Comparison of ENCODE assay signal across 11 cellular contexts in genomic region chr1:19395678-19396192, GRCh38.
DNase-seq lines count a peak whose midpoint lies in the region; ATAC-seq and TF ChIP-seq lines count a peak whose summit lies in the region.
"Had no signal": no experiment of that assay in that cellular context is flagged by ENCODE, and none has a peak within 500 bp of the region (broad histone marks: within the 10 kb centered on the region; RNA-seq: fewer than 3 reads in every experiment).

No MANE protein-coding gene starts in this region.

- H3K9ac ChIP-seq in PC-3 (ENCODE audit: low read length) = no peak overlapping the region

- peaks cover 51% of the 10 kb centered on the region for H3K79me2 ChIP-seq in PC-3 (ENCODE audit: low read length)
- peaks cover 93% of the 10 kb centered on the region for H3K79me2 ChIP-seq in osteoblast (ENCODE audit: insufficient read depth, low read length)

- H3K27ac ChIP-seq in PC-3 (ENCODE audit: low read length) = no peak overlapping the region
- peak overlapping the region; percentile 17 for H3K27ac ChIP-seq in epithelial cell of prostate
- H3K27ac ChIP-seq in osteoblast (ENCODE audit: low read depth, low read length) = peak overlapping the region; percentile 67
- H3K27ac ChIP-seq in testis = no peak overlapping the region
- H3K27ac ChIP-seq in ascending aorta = peak overlapping the region in 1 of 2 donors; percentile 40

- TF ChIP-seq CTCF in PC-3 (conservative IDR thresholded peaks at IDR 0.05; ENCODE audit: low read depth, low read length) = no peak
- peak; percentile 23 for TF ChIP-seq CTCF in osteoblast (IDR thresholded peaks at IDR 0.05; ENCODE audit: extremely low read depth, low read depth, low read length)
- TF ChIP-seq CTCF in testis (IDR thresholded peaks at IDR 0.05) = no peak
- no peak for TF ChIP-seq CTCF in ascending aorta (IDR thresholded peaks at IDR 0.05)

- no TSS peak for BruUV-seq in PC-3 (replicated peaks; lab: Mats Ljungman, UMichigan)

- H3K36me3 ChIP-seq in PC-3 (ENCODE audit: low read depth, low read length) = no peaks in the 10 kb centered on the region
- peaks cover 19% of the 10 kb centered on the region for H3K36me3 ChIP-seq in osteoblast (ENCODE audit: insufficient read depth, low read length)
- no peaks in the 10 kb centered on the region for H3K36me3 ChIP-seq in testis (ENCODE audit: low read depth, missing control alignments)
- no peaks in the 10 kb centered on the region for H3K36me3 ChIP-seq in ascending aorta

- WGBS in testis, 2 donors = 76 to 86% methylated on average over 12 to 16 of the region's 16 CpGs

- no peak for TF ChIP-seq POLR2A in testis (IDR thresholded peaks at IDR 0.05)

- H3K4me1 ChIP-seq in PC-3 (ENCODE audit: insufficient read depth, low read length) (peaks cover 4% of the 10 kb centered on the region; the same call in 1 of the 2 replicates), osteoblast (ENCODE audit: insufficient read depth, low read length) (peaks cover 48% of the 10 kb centered on the region), testis (peaks cover 33% of the 10 kb centered on the region), ascending aorta (peaks cover 22 to 64% of the 10 kb centered on the region in 2 donors)

- H3K9me3 ChIP-seq in PC-3 (ENCODE audit: low read length) = no peaks in the 10 kb centered on the region
- H3K9me3 ChIP-seq in osteoblast (ENCODE audit: low read depth, low read length) = no peaks in the 10 kb centered on the region
- no peaks in the 10 kb centered on the region for H3K9me3 ChIP-seq in testis
- H3K9me3 ChIP-seq in ascending aorta = no peaks in the 10 kb centered on the region

- H2AFZ ChIP-seq in PC-3 (ENCODE audit: low read length) (no peak overlapping the region), osteoblast (ENCODE audit: low read length) (no peak overlapping the region)

- no peak overlapping the region for H3K4me3 ChIP-seq in PC-3 (ENCODE audit: low read length)
- H3K4me3 ChIP-seq in osteoblast (ENCODE audit: insufficient read depth, low read length) = no peak overlapping the region
- no peak overlapping the region for H3K4me3 ChIP-seq in testis
- no peak overlapping the region for H3K4me3 ChIP-seq in ascending aorta

- H3F3A ChIP-seq in PC-3 (ENCODE audit: low read length, unreplicated experiment) = no peaks in the 10 kb centered on the region

- peaks cover 6% of the 10 kb centered on the region; the same call in 1 of the 2 replicates for H4K20me1 ChIP-seq in PC-3 (ENCODE audit: low read length)
- peaks cover 31% of the 10 kb centered on the region for H4K20me1 ChIP-seq in osteoblast (ENCODE audit: insufficient read depth, low read length)

- CTCF ChIA-PET in PC-3 (lab: Charles Lee) = no interaction called here

- ATAC-seq in PC-3 (peak; percentile 57), GM19324 (IDR thresholded peaks at IDR 0.05; ENCODE audit: low FRiP score, unreplicated experiment) (no peak)

- H3K9me2 ChIP-seq in PC-3 (replicated peaks; ENCODE audit: low read length) = no peaks in the 10 kb centered on the region

- H3K27me3 ChIP-seq in PC-3 (ENCODE audit: low read length) (no peaks in the 10 kb centered on the region), osteoblast (ENCODE audit: insufficient read depth, low read length) (no peaks in the 10 kb centered on the region), testis (no peaks in the 10 kb centered on the region), ascending aorta (no peaks in the 10 kb centered on the region)

- peak; percentile 79 for DNase-seq in ELF-1 (ENCODE audit: low read depth, low spot score)
- peak; percentile 53 for DNase-seq in PC-3
- DNase-seq in epithelial cell of prostate (ENCODE audit: low read depth, low spot score) = peak; percentile 5
- DNase-seq in osteoblast (ENCODE audit: insufficient read length, low spot score, missing footprints) = peak; percentile 92
- no peak for DNase-seq in testis
- no peak for DNase-seq in ascending aorta (ENCODE audit: low spot score in 2 of 2)
- DNase-seq in MV-4-11 (lab: John Stamatoyannopoulos, UW) = no peak
- DNase-seq: Karpas-422, NCI-H524, retina had no signal

- intact Hi-C loops in PC-3 (cut with micrococcal nuclease) = loop anchor here (10.0 kb wide), 3 partner anchors 59 to 189 kb away; partner anchors contain the start of gene CAPZB
- intact Hi-C loops in testis (cut with DNase I; ENCODE audit: low total_unique reads) = loop anchor here (10.0 kb wide), 1 partner anchor 89 kb away; the partner anchor contains the start of gene CAPZB
- intact Hi-C loops in ascending aorta (cut with DNase I) = loop anchor here (5.0 kb wide), 1 partner anchor 167 kb away; no protein-coding TSS in a partner anchor

- H3K4me2 ChIP-seq in PC-3 (ENCODE audit: low read length) = no peak overlapping the region
- H3K4me2 ChIP-seq in osteoblast (ENCODE audit: insufficient read depth, low read length) = no peak overlapping the region

- POLR2A ChIA-PET in PC-3 (lab: Charles Lee; ENCODE audit: unreplicated experiment) = no interaction called here

Comparison
In these comparisons a context has a peak if more than half of its experiments do, and no peak if none do; other contexts are left out.
1. DNase-seq: peak in ELF-1 (single experiment), PC-3 (single experiment), epithelial cell of prostate (single experiment) and osteoblast (single experiment); none in testis (single experiment), ascending aorta (0 of 2) and MV-4-11 (single experiment).
2. H3K27ac ChIP-seq: peak in epithelial cell of prostate (single experiment) and osteoblast (single experiment); none in PC-3 (single experiment) and testis (0 of 2).